ENCODE assay signal across 22 cellular contexts in the genomic region with DNA sequence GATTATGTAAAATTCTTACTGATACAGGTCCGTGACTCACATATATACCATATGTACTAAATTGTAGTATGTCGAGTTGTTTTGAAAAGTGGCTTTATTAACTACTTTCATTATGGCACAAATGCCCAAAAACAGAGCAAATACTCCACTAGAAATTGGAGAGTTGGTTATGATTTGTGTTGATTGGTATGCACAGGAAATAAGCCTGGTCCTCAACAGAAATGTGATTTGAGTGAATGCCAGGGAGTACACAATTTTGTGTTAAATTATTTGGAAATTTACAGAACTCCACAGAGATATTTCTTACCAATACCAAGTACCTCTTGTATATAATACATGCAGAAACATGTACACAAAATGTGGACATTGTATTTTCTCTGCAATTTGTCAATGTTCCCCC.
"Had no signal": no experiment of that assay in that cellular context is flagged by ENCODE, and none has a peak within 500 bp of the region (broad histone marks: within the 10 kb centered on the region; RNA-seq: fewer than 3 reads in every experiment).

No MANE protein-coding gene starts in this region.

- H3K4me3 ChIP-seq: colonic mucosa, heart left ventricle, psoas muscle, sigmoid colon, stomach, thoracic aorta, transverse colon had no signal

- FAIRE-seq: endothelial cell of umbilical vein, small intestine had no signal

- DNase-seq: cerebellar nuclear complex; colonic mucosa; effector CD4-positive, alpha-beta T cell; endodermal cell; erythroblast; foreskin melanocyte; heart left ventricle; hippocampal formation; islet precursor cell; mammary epithelial cell; naive thymus-derived CD4-positive, alpha-beta T cell; psoas muscle; sigmoid colon; small intestine; stimulated activated CD4-positive, alpha-beta T cell treated with anti-CD3 and anti-CD28 coated beads, Interleukin-12 subunit alpha, Interleukin-12 subunit beta, amount 100 ng/mL, for 4 hours; stimulated activated naive CD4-positive, alpha-beta T cell; stomach; substantia nigra; transverse colon had no signal

- ATAC-seq: heart left ventricle; left lobe of liver; naive thymus-derived CD4-positive, alpha-beta T cell; psoas muscle had no signal
